In the genomic region with DNA sequence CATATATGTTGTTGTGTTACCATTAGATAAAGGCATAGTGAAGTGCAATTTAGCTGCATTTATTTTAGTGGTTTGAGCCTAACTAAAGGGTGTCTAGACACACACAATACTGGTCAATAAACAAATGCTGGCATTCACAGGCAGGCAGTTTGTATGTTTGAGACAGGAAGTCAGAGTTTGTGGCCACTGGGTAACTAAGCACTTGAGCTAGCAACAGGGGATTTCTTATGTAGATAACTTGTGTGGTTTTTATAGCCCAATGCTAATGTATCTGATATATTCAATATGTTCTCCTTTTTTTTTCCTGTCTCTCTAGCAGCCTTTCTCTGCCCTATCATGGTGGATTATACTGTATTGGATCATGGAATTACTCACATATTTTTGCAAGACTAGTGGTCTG, we compare ENCODE assay signal across 1 cellular context.
TF ChIP-seq lines count a peak whose summit lies in the region.

No MANE protein-coding gene starts in this region.

TF ChIP-seq in GM12878, 131 proteins besides CTCF, POLR2A, EP300 and RAD21 (continued from another document):
- TF ChIP-seq, protein P1, sequence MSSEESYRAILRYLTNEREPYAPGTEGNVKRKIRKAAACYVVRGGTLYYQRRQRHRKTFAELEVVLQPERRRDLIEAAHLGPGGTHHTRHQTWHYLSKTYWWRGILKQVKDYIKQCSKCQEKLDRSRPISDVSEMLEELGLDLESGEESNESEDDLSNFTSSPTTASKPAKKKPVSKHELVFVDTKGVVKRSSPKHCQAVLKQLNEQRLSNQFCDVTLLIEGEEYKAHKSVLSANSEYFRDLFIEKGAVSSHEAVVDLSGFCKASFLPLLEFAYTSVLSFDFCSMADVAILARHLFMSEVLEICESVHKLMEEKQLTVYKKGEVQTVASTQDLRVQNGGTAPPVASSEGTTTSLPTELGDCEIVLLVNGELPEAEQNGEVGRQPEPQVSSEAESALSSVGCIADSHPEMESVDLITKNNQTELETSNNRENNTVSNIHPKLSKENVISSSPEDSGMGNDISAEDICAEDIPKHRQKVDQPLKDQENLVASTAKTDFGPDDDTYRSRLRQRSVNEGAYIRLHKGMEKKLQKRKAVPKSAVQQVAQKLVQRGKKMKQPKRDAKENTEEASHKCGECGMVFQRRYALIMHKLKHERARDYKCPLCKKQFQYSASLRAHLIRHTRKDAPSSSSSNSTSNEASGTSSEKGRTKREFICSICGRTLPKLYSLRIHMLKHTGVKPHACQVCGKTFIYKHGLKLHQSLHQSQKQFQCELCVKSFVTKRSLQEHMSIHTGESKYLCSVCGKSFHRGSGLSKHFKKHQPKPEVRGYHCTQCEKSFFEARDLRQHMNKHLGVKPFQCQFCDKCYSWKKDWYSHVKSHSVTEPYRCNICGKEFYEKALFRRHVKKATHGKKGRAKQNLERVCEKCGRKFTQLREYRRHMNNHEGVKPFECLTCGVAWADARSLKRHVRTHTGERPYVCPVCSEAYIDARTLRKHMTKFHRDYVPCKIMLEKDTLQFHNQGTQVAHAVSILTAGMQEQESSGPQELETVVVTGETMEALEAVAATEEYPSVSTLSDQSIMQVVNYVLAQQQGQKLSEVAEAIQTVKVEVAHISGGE (CRISPR knock-in tag; IDR thresholded peaks at IDR 0.05) = no peak
- TF ChIP-seq, protein P2, sequence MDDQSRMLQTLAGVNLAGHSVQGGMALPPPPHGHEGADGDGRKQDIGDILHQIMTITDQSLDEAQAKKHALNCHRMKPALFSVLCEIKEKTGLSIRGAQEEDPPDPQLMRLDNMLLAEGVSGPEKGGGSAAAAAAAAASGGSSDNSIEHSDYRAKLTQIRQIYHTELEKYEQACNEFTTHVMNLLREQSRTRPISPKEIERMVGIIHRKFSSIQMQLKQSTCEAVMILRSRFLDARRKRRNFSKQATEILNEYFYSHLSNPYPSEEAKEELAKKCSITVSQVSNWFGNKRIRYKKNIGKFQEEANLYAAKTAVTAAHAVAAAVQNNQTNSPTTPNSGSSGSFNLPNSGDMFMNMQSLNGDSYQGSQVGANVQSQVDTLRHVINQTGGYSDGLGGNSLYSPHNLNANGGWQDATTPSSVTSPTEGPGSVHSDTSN (IDR thresholded peaks at IDR 0.05; ENCODE audit: insufficient replicate concordance, low read depth, low read length) = no peak
- TF ChIP-seq FOXK2 (IDR thresholded peaks at IDR 0.05) = no peak
- no peak for TF ChIP-seq MTA3 (IDR thresholded peaks at IDR 0.05; ENCODE audit: borderline replicate concordance, low read length)
- TF ChIP-seq GABPA (IDR thresholded peaks at IDR 0.05; ENCODE audit: low read depth) = no peak
- TF ChIP-seq, protein P3, sequence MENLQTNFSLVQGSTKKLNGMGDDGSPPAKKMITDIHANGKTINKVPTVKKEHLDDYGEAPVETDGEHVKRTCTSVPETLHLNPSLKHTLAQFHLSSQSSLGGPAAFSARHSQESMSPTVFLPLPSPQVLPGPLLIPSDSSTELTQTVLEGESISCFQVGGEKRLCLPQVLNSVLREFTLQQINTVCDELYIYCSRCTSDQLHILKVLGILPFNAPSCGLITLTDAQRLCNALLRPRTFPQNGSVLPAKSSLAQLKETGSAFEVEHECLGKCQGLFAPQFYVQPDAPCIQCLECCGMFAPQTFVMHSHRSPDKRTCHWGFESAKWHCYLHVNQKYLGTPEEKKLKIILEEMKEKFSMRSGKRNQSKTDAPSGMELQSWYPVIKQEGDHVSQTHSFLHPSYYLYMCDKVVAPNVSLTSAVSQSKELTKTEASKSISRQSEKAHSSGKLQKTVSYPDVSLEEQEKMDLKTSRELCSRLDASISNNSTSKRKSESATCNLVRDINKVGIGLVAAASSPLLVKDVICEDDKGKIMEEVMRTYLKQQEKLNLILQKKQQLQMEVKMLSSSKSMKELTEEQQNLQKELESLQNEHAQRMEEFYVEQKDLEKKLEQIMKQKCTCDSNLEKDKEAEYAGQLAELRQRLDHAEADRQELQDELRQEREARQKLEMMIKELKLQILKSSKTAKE (IDR thresholded peaks at IDR 0.05; ENCODE audit: low read depth, poor library complexity, severe bottlenecking) = no peak
- TF ChIP-seq, protein P4, sequence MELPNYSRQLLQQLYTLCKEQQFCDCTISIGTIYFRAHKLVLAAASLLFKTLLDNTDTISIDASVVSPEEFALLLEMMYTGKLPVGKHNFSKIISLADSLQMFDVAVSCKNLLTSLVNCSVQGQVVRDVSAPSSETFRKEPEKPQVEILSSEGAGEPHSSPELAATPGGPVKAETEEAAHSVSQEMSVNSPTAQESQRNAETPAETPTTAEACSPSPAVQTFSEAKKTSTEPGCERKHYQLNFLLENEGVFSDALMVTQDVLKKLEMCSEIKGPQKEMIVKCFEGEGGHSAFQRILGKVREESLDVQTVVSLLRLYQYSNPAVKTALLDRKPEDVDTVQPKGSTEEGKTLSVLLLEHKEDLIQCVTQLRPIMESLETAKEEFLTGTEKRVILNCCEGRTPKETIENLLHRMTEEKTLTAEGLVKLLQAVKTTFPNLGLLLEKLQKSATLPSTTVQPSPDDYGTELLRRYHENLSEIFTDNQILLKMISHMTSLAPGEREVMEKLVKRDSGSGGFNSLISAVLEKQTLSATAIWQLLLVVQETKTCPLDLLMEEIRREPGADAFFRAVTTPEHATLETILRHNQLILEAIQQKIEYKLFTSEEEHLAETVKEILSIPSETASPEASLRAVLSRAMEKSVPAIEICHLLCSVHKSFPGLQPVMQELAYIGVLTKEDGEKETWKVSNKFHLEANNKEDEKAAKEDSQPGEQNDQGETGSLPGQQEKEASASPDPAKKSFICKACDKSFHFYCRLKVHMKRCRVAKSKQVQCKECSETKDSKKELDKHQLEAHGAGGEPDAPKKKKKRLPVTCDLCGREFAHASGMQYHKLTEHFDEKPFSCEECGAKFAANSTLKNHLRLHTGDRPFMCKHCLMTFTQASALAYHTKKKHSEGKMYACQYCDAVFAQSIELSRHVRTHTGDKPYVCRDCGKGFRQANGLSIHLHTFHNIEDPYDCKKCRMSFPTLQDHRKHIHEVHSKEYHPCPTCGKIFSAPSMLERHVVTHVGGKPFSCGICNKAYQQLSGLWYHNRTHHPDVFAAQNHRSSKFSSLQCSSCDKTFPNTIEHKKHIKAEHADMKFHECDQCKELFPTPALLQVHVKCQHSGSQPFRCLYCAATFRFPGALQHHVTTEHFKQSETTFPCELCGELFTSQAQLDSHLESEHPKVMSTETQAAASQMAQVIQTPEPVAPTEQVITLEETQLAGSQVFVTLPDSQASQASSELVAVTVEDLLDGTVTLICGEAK (IDR thresholded peaks at IDR 0.05; ENCODE audit: borderline replicate concordance) = no peak
- TF ChIP-seq HCFC1 (IDR thresholded peaks at IDR 0.05; ENCODE audit: low read length) = no peak
- TF ChIP-seq SMAD5 (IDR thresholded peaks at IDR 0.05; ENCODE audit: low read depth) = no peak
